In genomic region chr4:6824071-6824470, GRCh38 we compare ENCODE assay signal across 19 cellular contexts.
"Had no signal": no experiment of that assay in that cellular context is flagged by ENCODE, and none has a peak within 500 bp of the region (broad histone marks: within the 10 kb centered on the region; RNA-seq: fewer than 3 reads in every experiment).

No MANE protein-coding gene starts in this region.

- H3K36me3 ChIP-seq: pancreas had no signal

- H3K4me3 ChIP-seq: ascending aorta, gastroesophageal sphincter, heart right ventricle, left ventricle myocardium inferior, pancreas, right lobe of liver had no signal

- H3K27me3 ChIP-seq: ascending aorta, gastroesophageal sphincter, heart right ventricle, pancreas, right lobe of liver had no signal

- H3K27ac ChIP-seq: ascending aorta, gastroesophageal sphincter, left ventricle myocardium inferior, pancreas, right lobe of liver had no signal

- H3K27me3 Mint-ChIP-seq: activated CD4-positive, alpha-beta T cell treated with anti-CD3 and anti-CD28 coated beads, Interleukin-2, amount 10 ng/mL, durations not matched to agents 24 days and 14 days; activated CD8-positive, alpha-beta T cell treated with anti-CD3 and anti-CD28 coated beads for 36 hours; activated naive CD8-positive, alpha-beta T cell treated with anti-CD3 and anti-CD28 coated beads, Interleukin-2, amount 50 U/mL, for 24 hours; memory B cell; naive B cell; stimulated activated memory B cell treated with anti-CD40 and anti-IgM and Interleukin-4, amounts not matched to agents 10 μg/mL and 1 μg/mL and 100 μg/mL, for 72 hours had no signal

- DNase-seq: activated CD4-positive, alpha-beta T cell treated with anti-CD3 and anti-CD28 coated beads, Interleukin-2, amount 10 ng/mL, durations not matched to agents 24 days and 14 days; activated CD8-positive, alpha-beta T cell treated with anti-CD3 and anti-CD28 coated beads for 36 hours; activated naive CD4-positive, alpha-beta T cell treated with anti-CD3 and anti-CD28 coated beads for 36 hours; activated naive CD8-positive, alpha-beta T cell treated with anti-CD3 and anti-CD28 coated beads, Interleukin-2, amount 50 U/mL, for 24 hours; activated T-cell treated with anti-CD3 and anti-CD28 coated beads, Interleukin-2, amount 50 U/mL, for 1 hour; endodermal cell; heart right ventricle; kidney glomerular epithelial cell; left ventricle myocardium inferior; naive B cell; pancreas; right lobe of liver; stimulated activated CD4-positive, alpha-beta T cell treated with anti-CD3 and anti-CD28 coated beads, Interleukin-4, amount 100 ng/mL, for 24 hours; T1000 had no signal

- ATAC-seq: activated CD8-positive, alpha-beta T cell treated with anti-CD3 and anti-CD28 coated beads for 36 hours; activated naive CD8-positive, alpha-beta T cell treated with anti-CD3 and anti-CD28 coated beads, Interleukin-2, amount 50 U/mL, for 24 hours; gastroesophageal sphincter; heart right ventricle; pancreas; right lobe of liver; stimulated activated memory B cell treated with anti-CD40 and anti-IgM and Interleukin-4, amounts not matched to agents 10 μg/mL and 1 μg/mL and 100 μg/mL, for 72 hours had no signal

- H3K4me1 ChIP-seq: pancreas, right lobe of liver had no signal

- FAIRE-seq: pancreas had no signal

- H3K9me3 ChIP-seq: pancreas, right lobe of liver had no signal

- H3K4me3 Mint-ChIP-seq: activated CD4-positive, alpha-beta T cell treated with anti-CD3 and anti-CD28 coated beads, Interleukin-2, amount 10 ng/mL, durations not matched to agents 24 days and 14 days; activated CD8-positive, alpha-beta T cell treated with anti-CD3 and anti-CD28 coated beads for 36 hours; activated naive CD4-positive, alpha-beta T cell treated with anti-CD3 and anti-CD28 coated beads for 36 hours; activated naive CD8-positive, alpha-beta T cell treated with anti-CD3 and anti-CD28 coated beads, Interleukin-2, amount 50 U/mL, for 24 hours; endodermal cell; memory B cell; naive B cell; stimulated activated memory B cell treated with anti-CD40 and anti-IgM and Interleukin-4, amounts not matched to agents 10 μg/mL and 1 μg/mL and 100 μg/mL, for 72 hours had no signal

- H3K27ac Mint-ChIP-seq: activated CD4-positive, alpha-beta T cell treated with anti-CD3 and anti-CD28 coated beads, Interleukin-2, amount 10 ng/mL, durations not matched to agents 24 days and 14 days; activated CD8-positive, alpha-beta T cell treated with anti-CD3 and anti-CD28 coated beads for 36 hours; activated naive CD4-positive, alpha-beta T cell treated with anti-CD3 and anti-CD28 coated beads for 36 hours; activated naive CD8-positive, alpha-beta T cell treated with anti-CD3 and anti-CD28 coated beads, Interleukin-2, amount 50 U/mL, for 24 hours; activated T-helper 2 cell treated with anti-CD3 and anti-CD28 coated beads, Interferon-gamma antibody, Interleukin-2, Interleukin-4, amounts not matched to agents 10 μg/mL and 5 μg/mL and 100 μg/mL, durations not matched to agents 14 hours and 24 hours and 36 hours; endodermal cell; memory B cell; naive B cell; stimulated activated memory B cell treated with anti-CD40 and anti-IgM and Interleukin-4, amounts not matched to agents 10 μg/mL and 1 μg/mL and 100 μg/mL, for 72 hours had no signal
